Comparison of ENCODE assay signal across 10 cellular contexts in genomic region chr18:12686100-12686499, GRCh38. TPM values are rescaled to one million over a fixed set of nuclear protein-coding genes. Genes with fewer than 3 reads are reported as not detected.
DNase-seq lines count a peak whose midpoint lies in the region; ATAC-seq, FAIRE-seq and TF ChIP-seq lines count a peak whose summit lies in the region.
"Had no signal": no experiment of that assay in that cellular context is flagged by ENCODE, and none has a peak within 500 bp of the region (broad histone marks: within the 10 kb centered on the region; RNA-seq: fewer than 3 reads in every experiment).

No MANE protein-coding gene starts in this region.

- H3K4me3 Mint-ChIP-seq in chondrocyte (ENCODE audit: unreplicated experiment): no peak overlapping the region

- H3K9me3 Mint-ChIP-seq in chondrocyte (ENCODE audit: low read depth): no peaks in the 10 kb centered on the region

- H3K4me1 Mint-ChIP-seq in chondrocyte (ENCODE audit: low read depth): no peaks in the 10 kb centered on the region

- TF ChIP-seq CTCF in 22Rv1 (IDR thresholded peaks at IDR 0.05): peak; percentile 23; the same call in 1 of the 2 replicates
- TF ChIP-seq CTCF in chondrocyte (IDR thresholded peaks at IDR 0.05): peak; percentile 48

- peak; percentile 13 for DNase-seq in NCI-H226
- DNase-seq in chondrocyte (ENCODE audit: low spot score): no peak
- no peak for DNase-seq in AG20443 (ENCODE audit: low spot score)
- no peak for DNase-seq in NCI-H2029 treated with DMSO at 0.1 percent for 48 hours (lab: John Stamatoyannopoulos, UW)
- DNase-seq: activated T-cell treated with anti-CD3 and anti-CD28 coated beads, Interleukin-2, amount 50 U/mL, for 1 hour; left ventricle myocardium superior had no signal

- H3K27ac Mint-ChIP-seq in chondrocyte (ENCODE audit: unreplicated experiment): no peak overlapping the region

- no peaks in the 10 kb centered on the region for H3K36me3 Mint-ChIP-seq in chondrocyte (ENCODE audit: low read depth)

- no peak overlapping the region for H3K27ac ChIP-seq in 22Rv1

- no peaks in the 10 kb centered on the region for H3K27me3 Mint-ChIP-seq in chondrocyte (ENCODE audit: low read depth)

- FAIRE-seq in G401.6 (lab: Jason Lieb, UNC): peak; percentile 56

- no peak for ATAC-seq in GM21717 (IDR thresholded peaks at IDR 0.05; ENCODE audit: unreplicated experiment)
- ATAC-seq in GM21390 (IDR thresholded peaks at IDR 0.05; ENCODE audit: unreplicated experiment): no peak
- ATAC-seq: left ventricle myocardium superior had no signal

RNA-seq across cellular contexts. Expression of gene CEP76, which starts 16.4 kb away (rescaled TPM):
- 5.2 to 6.8 TPM (median 5.8 TPM) in 3 replicates for total RNA-seq in chondrocyte

RNA-seq across cellular contexts. Expression of gene PSMG2, which starts 16.7 kb away (rescaled TPM):
- total RNA-seq in chondrocyte: 44.4 to 48.8 TPM (median 48.7 TPM) in 3 replicates

RNA-seq across cellular contexts. Expression of gene SPIRE1, which starts 28.2 kb away (rescaled TPM):
- total RNA-seq in chondrocyte: 38.3 to 65.8 TPM (median 57.8 TPM) in 3 replicates
